ENCODE assay signal across 9 cellular contexts in the genomic region with DNA sequence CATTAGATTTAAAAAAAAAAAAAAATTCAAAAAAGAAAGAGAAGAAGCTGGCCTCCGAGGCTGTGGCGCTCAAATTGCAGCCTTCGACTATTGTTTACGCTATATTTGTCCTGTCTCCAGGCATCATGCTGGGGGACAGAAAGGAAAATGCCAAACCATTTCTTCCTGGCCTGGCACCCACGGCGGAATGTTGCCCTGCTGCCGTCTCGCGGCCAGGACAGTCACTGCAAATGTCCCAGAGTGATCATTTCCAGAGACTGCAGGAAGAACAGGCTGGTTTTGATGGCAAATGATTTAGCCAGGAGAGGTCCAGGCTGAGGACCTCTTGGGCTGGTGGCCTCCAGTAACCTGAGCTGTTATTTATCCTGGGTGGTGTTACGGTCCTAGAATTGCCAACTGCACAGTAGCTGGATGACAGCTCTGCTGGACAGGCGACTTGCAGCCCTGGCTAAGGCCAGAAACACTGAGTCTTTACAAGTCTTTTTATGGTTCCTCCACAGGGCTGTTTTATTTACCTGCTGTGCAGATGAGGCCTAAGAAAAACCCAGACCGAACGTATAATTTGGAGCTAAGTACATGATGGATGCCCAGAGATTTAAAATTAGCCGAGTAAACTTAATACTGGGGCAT. TPM values are rescaled to one million over a fixed set of nuclear protein-coding genes. Genes with fewer than 3 reads are reported as not detected.
DNase-seq lines count a peak whose midpoint lies in the region; ATAC-seq and TF ChIP-seq lines count a peak whose summit lies in the region.
"Had no signal": no experiment of that assay in that cellular context is flagged by ENCODE, and none has a peak within 500 bp of the region (broad histone marks: within the 10 kb centered on the region; RNA-seq: fewer than 3 reads in every experiment).

No MANE protein-coding gene starts in this region.

- no peak overlapping the region for H3K4me3 Mint-ChIP-seq in chondrocyte (ENCODE audit: unreplicated experiment)

- H3K27ac ChIP-seq in lung (ENCODE audit: low read depth in 1 of 2, low read length in 1 of 2) (peak overlapping the region in 1 of 2 donors; percentile 80), upper lobe of right lung (no peak overlapping the region)

- H3K27me3 ChIP-seq in lung (ENCODE audit: control insufficient read depth, insufficient read depth) (no peaks in the 10 kb centered on the region), upper lobe of right lung (no peaks in the 10 kb centered on the region)
- H3K27me3 ChIP-seq: Peyer's patch had no signal

- no peaks in the 10 kb centered on the region for H3K36me3 Mint-ChIP-seq in chondrocyte (ENCODE audit: low read depth)

- no peak overlapping the region for H3K4me3 ChIP-seq in lung
- H3K4me3 ChIP-seq in upper lobe of right lung: no peak overlapping the region
- H3K4me3 ChIP-seq: Peyer's patch had no signal

- TF ChIP-seq CTCF in chondrocyte (IDR thresholded peaks at IDR 0.05) (peak; percentile 59), lung (IDR thresholded peaks at IDR 0.05; ENCODE audit: control extremely low read depth, extremely low read depth) (peak; percentile 17), upper lobe of right lung (IDR thresholded peaks at IDR 0.05) (peak; percentile 58)

- intact Hi-C loops in upper lobe of right lung (cut with DNase I): no loop called here

- DNase-seq in NCI-H1694 (lab: John Stamatoyannopoulos, UW) (peak; percentile 1), NCI-H1694 treated with DMSO at 0.1 percent for 48 hours (lab: John Stamatoyannopoulos, UW) (no peak), chondrocyte (ENCODE audit: low spot score) (no peak), lung (ENCODE audit: low spot score) (peak; percentile 34), upper lobe of right lung (peak; percentile 66), 8988T (no peak)
- DNase-seq in stimulated activated CD4-positive, alpha-beta T cell treated with anti-CD3 and anti-CD28 coated beads, Interleukin-2, amount 100 ng/mL, for 48 hours: no peak
- no peak for DNase-seq in activated T-cell treated with anti-CD3 and anti-CD28 coated beads, Interleukin-2, amount 50 U/mL, for 1 hour

- ATAC-seq in lung (ENCODE audit: insufficient read depth, low FRiP score) (peak; percentile 56), upper lobe of right lung (peak; percentile 82)

- no peak overlapping the region for H3K27ac Mint-ChIP-seq in chondrocyte (ENCODE audit: unreplicated experiment)

- H3K4me1 ChIP-seq in lung (ENCODE audit: control insufficient read depth in 2 of 2, insufficient read depth in 2 of 2, low read length in 2 of 2) (peaks cover 0 to 3% of the 10 kb centered on the region in 2 donors), upper lobe of right lung (no peaks in the 10 kb centered on the region)
- H3K4me1 ChIP-seq: Peyer's patch had no signal

- no peaks in the 10 kb centered on the region for H3K36me3 ChIP-seq in lung (ENCODE audit: control insufficient read depth in 2 of 2, insufficient read depth in 2 of 2, low read length in 2 of 2)
- H3K36me3 ChIP-seq in upper lobe of right lung: no peaks in the 10 kb centered on the region
- H3K36me3 ChIP-seq: Peyer's patch had no signal

- WGBS in lung, 2 donors: 37 to 52% methylated on average over 14 of the region's 14 CpGs

- no peaks in the 10 kb centered on the region for H3K27me3 Mint-ChIP-seq in chondrocyte (ENCODE audit: low read depth)

- H3K4me1 Mint-ChIP-seq in chondrocyte (ENCODE audit: low read depth): peaks cover 2% of the 10 kb centered on the region

- H3K9me3 Mint-ChIP-seq in chondrocyte (ENCODE audit: low read depth): peaks cover 4% of the 10 kb centered on the region

- no peaks in the 10 kb centered on the region for H3K9me3 ChIP-seq in lung (ENCODE audit: control insufficient read depth in 2 of 2, insufficient read depth in 1 of 2, low read length in 1 of 2)
- H3K9me3 ChIP-seq in upper lobe of right lung: no peaks in the 10 kb centered on the region
- H3K9me3 ChIP-seq: Peyer's patch had no signal

RNA-seq across cellular contexts. Expression of a gene that starts 30.2 kb away (rescaled TPM):
- not detected in 3 replicates for total RNA-seq in chondrocyte
- not detected for total RNA-seq in lung
- under 1 TPM in 1 of 2 donors, not detected in 1; 0.07 TPM for polyA plus RNA-seq in lung
- 0.17 TPM for total RNA-seq in upper lobe of right lung
- total RNA-seq: Peyer's patch had no signal

RNA-seq across cellular contexts. Expression of a gene that starts 39.6 kb away (rescaled TPM):
- total RNA-seq in chondrocyte: 1.0 to 1.3 TPM (median 1.1 TPM) in 3 replicates
- 10 to 100 TPM; 27.9 to 60.4 TPM for total RNA-seq in lung
- polyA plus RNA-seq in lung: 10 to 100 TPM; 10.6 to 71.2 TPM
- 47.0 TPM for total RNA-seq in upper lobe of right lung

Comparison
In these comparisons a context has a peak if more than half of its experiments do, and no peak if none do; other contexts are left out.
1. DNase-seq: peak in NCI-H1694 (single experiment), lung (single experiment) and upper lobe of right lung (single experiment); none in NCI-H1694 treated with DMSO at 0.1 percent for 48 hours (single experiment), chondrocyte (single experiment), 8988T (single experiment), stimulated activated CD4-positive, alpha-beta T cell treated with anti-CD3 and anti-CD28 coated beads, Interleukin-2, amount 100 ng/mL, for 48 hours (0 of 2) and activated T-cell treated with anti-CD3 and anti-CD28 coated beads, Interleukin-2, amount 50 U/mL, for 1 hour (single experiment).
2. RNA of a gene that starts 39.6 kb away (total RNA-seq): 27.9 to 60.4 TPM in lung and 47.0 TPM in upper lobe of right lung (single experiment); 1.0 to 1.3 TPM in chondrocyte; every median in the first group is over 10 times any median in the second.
3. Peak in every context shown above with its lines, with median percentiles within 50 percentile points of each other: CTCF ChIP-seq.